Comparison of ENCODE assay signal across 9 cellular contexts in the genomic region with DNA sequence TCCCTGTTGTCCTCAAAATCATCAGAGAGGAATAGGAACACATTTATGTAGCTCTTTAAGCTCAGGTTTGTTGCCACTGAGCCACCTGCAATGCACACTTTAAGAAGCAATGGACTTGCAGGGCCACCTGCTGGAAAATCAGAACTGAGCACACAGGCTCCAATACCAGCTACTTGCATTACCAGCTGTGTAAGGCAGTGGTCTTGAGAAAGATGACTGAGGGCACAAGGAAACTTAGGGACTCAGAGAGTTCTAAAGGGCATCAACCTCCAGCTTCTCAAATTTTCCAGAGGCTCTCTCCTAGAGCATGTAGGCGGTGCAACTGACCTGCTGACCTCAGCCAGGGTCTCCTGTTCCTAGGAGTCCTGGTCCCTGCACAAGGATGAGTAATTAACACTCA. TPM values are rescaled to one million over a fixed set of nuclear protein-coding genes. Genes with fewer than 3 reads are reported as not detected.
DNase-seq lines count a peak whose midpoint lies in the region; ATAC-seq lines count a peak whose summit lies in the region.
"Had no signal": no experiment of that assay in that cellular context is flagged by ENCODE, and none has a peak within 500 bp of the region (broad histone marks: within the 10 kb centered on the region; RNA-seq: fewer than 3 reads in every experiment).

No MANE protein-coding gene starts in this region.

- DNase-seq in GDM1 (lab: John Stamatoyannopoulos, UW) (peak; percentile 57), NCI-H345 (lab: John Stamatoyannopoulos, UW) (peak; percentile 76), posterior vena cava (ENCODE audit: low spot score) (peak; percentile 52), HPDE6-E6E7 (ENCODE audit: extremely low spot score) (no peak)
- DNase-seq in activated CD8-positive, alpha-beta memory T cell treated with anti-CD3 and anti-CD28 coated beads for 1 hour (ENCODE audit: extremely low read depth in 1 of 2, low read depth in 1 of 2) = peak; percentile 17 to 37

- intact Hi-C loops in posterior vena cava (cut with DNase I) = no loop called here

- ATAC-seq in HG02885 (IDR thresholded peaks at IDR 0.05; ENCODE audit: poor library complexity, unreplicated experiment) (peak; percentile 24), esophagus mucosa (peak; percentile 19)
- no peak for ATAC-seq in activated CD4-positive, CD25-positive, alpha-beta regulatory T cell treated with anti-CD3 and anti-CD28 coated beads, Interleukin-2, amount 50 U/mL, for 24 hours

RNA-seq across cellular contexts. Expression of a gene that starts 2.5 kb away (rescaled TPM):
- total RNA-seq in esophagus mucosa (185 TPM), posterior vena cava (10 to 100 TPM; 73.5 to 75.0 TPM)

RNA-seq across cellular contexts. Expression of a gene that starts 36.6 kb away (rescaled TPM):
- not detected for total RNA-seq in esophagus mucosa
- not detected for total RNA-seq in posterior vena cava
- total RNA-seq: activated naive CD4-positive, alpha-beta T cell treated with anti-CD3 and anti-CD28 coated beads, Interleukin-2, amount 50 U/mL, for 72 hours had no signal

RNA-seq across cellular contexts. Expression of a gene that starts 40.6 kb away (rescaled TPM):
- not detected for total RNA-seq in esophagus mucosa
- under 1 TPM in 1 of 2 donors, not detected in 1; 0.19 TPM for total RNA-seq in posterior vena cava

Comparison
In these comparisons a context has a peak if more than half of its experiments do, and no peak if none do; other contexts are left out.
1. ATAC-seq: peak in HG02885 (single experiment) and esophagus mucosa (single experiment); none in activated CD4-positive, CD25-positive, alpha-beta regulatory T cell treated with anti-CD3 and anti-CD28 coated beads, Interleukin-2, amount 50 U/mL, for 24 hours (0 of 2).